Comparison of ENCODE assay signal across 8 cellular contexts in genomic region chr5:55994502-55994997, GRCh38. TPM values are rescaled to one million over a fixed set of nuclear protein-coding genes. Genes with fewer than 3 reads are reported as not detected.
DNase-seq lines count a peak whose midpoint lies in the region; ATAC-seq and TF ChIP-seq lines count a peak whose summit lies in the region.

TSS of gene IL6ST (minus strand) at chr5:55994963. CDS start at chr5:55976278, 18,685 bp downstream.

- peak within 1 kb of the TSS; percentile 91 for H3K27ac ChIP-seq in ectodermal cell (ENCODE audit: insufficient read depth, low read depth, low read length, poor library complexity, severe bottlenecking)
- H3K27ac ChIP-seq in lower lobe of right lung: peak within 1 kb of the TSS; percentile 99
- peak within 1 kb of the TSS; percentile 100 for H3K27ac ChIP-seq in suprapubic skin

- 0 to 1% methylated on average over 48 of the region's 48 CpGs for WGBS in ectodermal cell, 2 experiments
- WGBS in suprapubic skin: under 1% methylated on average over 15 of the region's 48 CpGs

- H3K27me3 ChIP-seq in ectodermal cell (ENCODE audit: control insufficient read depth, insufficient read depth, low read length, poor library complexity, severe bottlenecking): no peaks in the 10 kb centered on the region
- H3K27me3 ChIP-seq in lower lobe of right lung (ENCODE audit: low read depth): no peaks in the 10 kb centered on the region
- no peaks in the 10 kb centered on the region for H3K27me3 ChIP-seq in suprapubic skin

- peaks cover 13% of the 10 kb centered on the region for H3K4me1 ChIP-seq in ectodermal cell (ENCODE audit: control insufficient read depth, insufficient read depth, low read length)
- H3K4me1 ChIP-seq in lower lobe of right lung: peaks cover 32% of the 10 kb centered on the region
- H3K4me1 ChIP-seq in suprapubic skin: peaks cover 40% of the 10 kb centered on the region

- peaks cover 49% of the 10 kb centered on the region for H3K4me1 Mint-ChIP-seq in T-helper 17 cell

- TF ChIP-seq CTCF in lower lobe of right lung (IDR thresholded peaks at IDR 0.05) (no peak), suprapubic skin (IDR thresholded peaks at IDR 0.05) (no peak)

- H3K4me3 Mint-ChIP-seq in T-helper 17 cell: peak within 1 kb of the TSS; percentile 99

- H3K36me3 ChIP-seq in ectodermal cell (ENCODE audit: control insufficient read depth, insufficient read depth, low read length) (no peaks in the 10 kb centered on the region), lower lobe of right lung (no peaks in the 10 kb centered on the region), suprapubic skin (no peaks in the 10 kb centered on the region)

- H3K9me3 ChIP-seq in T-helper 17 cell (ENCODE audit: control insufficient read depth, low read length, poor library complexity, severe bottlenecking): no peaks in the 10 kb centered on the region
- H3K9me3 ChIP-seq in ectodermal cell (ENCODE audit: control insufficient read depth, low read length): no peaks in the 10 kb centered on the region
- H3K9me3 ChIP-seq in lower lobe of right lung: no peaks in the 10 kb centered on the region
- no peaks in the 10 kb centered on the region for H3K9me3 ChIP-seq in suprapubic skin

- TF ChIP-seq EP300 in suprapubic skin (IDR thresholded peaks at IDR 0.05): no peak

- H3K4me3 ChIP-seq in ectodermal cell (ENCODE audit: insufficient read depth, low read depth, low read length): peak within 1 kb of the TSS; percentile 82
- H3K4me3 ChIP-seq in lower lobe of right lung: peak within 1 kb of the TSS; percentile 78
- H3K4me3 ChIP-seq in suprapubic skin: peak within 1 kb of the TSS; percentile 98

- peak; percentile 39 for ATAC-seq in HG03354 (IDR thresholded peaks at IDR 0.05; ENCODE audit: poor library complexity, severe bottlenecking, unreplicated experiment)
- peak; percentile 27 for ATAC-seq in T-helper 17 cell
- peak; percentile 75 to 81 for ATAC-seq in lower lobe of right lung

- DNase-seq in CMK (ENCODE audit: low read depth) (peak; percentile 25), T-helper 17 cell (peak; percentile 21 to 39 (median 26)), lower lobe of right lung (no peak), suprapubic skin (ENCODE audit: low spot score in 2 of 2) (peak; percentile 85 to 89), NCI-H2107 treated with DMSO at 0.1 percent for 48 hours (lab: John Stamatoyannopoulos, UW; ENCODE audit: unreplicated experiment) (no peak)

- peak within 1 kb of the TSS; percentile 100 for H3K27ac Mint-ChIP-seq in T-helper 17 cell

- intact Hi-C loops in lower lobe of right lung (cut with DNase I): no loop called here

- peaks cover 15% of the 10 kb centered on the region for H3K36me3 Mint-ChIP-seq in T-helper 17 cell (ENCODE audit: low read depth)

- no peaks in the 10 kb centered on the region for H3K27me3 Mint-ChIP-seq in T-helper 17 cell

- TF ChIP-seq POLR2A in GM19193 (IDR thresholded peaks at IDR 0.05; ENCODE audit: extremely low read depth, insufficient read depth, insufficient read length) (peak; percentile 81), suprapubic skin (IDR thresholded peaks at IDR 0.05) (peak; percentile 63 to 93)

RNA-seq across cellular contexts. Expression of gene IL6ST, which starts in this region (rescaled TPM):
- total RNA-seq in T-helper 17 cell: 100 to 1,000 TPM; 159 TPM
- polyA plus RNA-seq in ectodermal cell (2013, experiment 1 of 4): 17.7 TPM
- 13.7 TPM for polyA plus RNA-seq in ectodermal cell (2013, experiment 2 of 4)
- 19.6 TPM for polyA plus RNA-seq in ectodermal cell (2013, experiment 3 of 4)
- polyA plus RNA-seq in ectodermal cell (2013, experiment 4 of 4): 26.3 TPM
- total RNA-seq in lower lobe of right lung: 353 TPM
- 100 to 1,000 TPM in 1 of 4 donors, 10 to 100 TPM in 3; 47.0 to 110 (median 87.5) TPM for total RNA-seq in suprapubic skin

Comparison
In these comparisons a context has a peak if more than half of its experiments do, and no peak if none do; other contexts are left out.
1. DNase-seq: peak in CMK (single experiment), T-helper 17 cell (3 of 3) and suprapubic skin (2 of 2); none in lower lobe of right lung (single experiment) and NCI-H2107 treated with DMSO at 0.1 percent for 48 hours (single experiment).
2. ATAC-seq: peak in every context shown above with its lines; median percentile 78 in lower lobe of right lung; 39 in HG03354; 27 in T-helper 17 cell.
3. Peak in every context shown above with its lines, with median percentiles within 50 percentile points of each other: H3K27ac ChIP-seq and H3K4me3 ChIP-seq.